29 cellular contexts compared by ENCODE assay signal in the genomic region with DNA sequence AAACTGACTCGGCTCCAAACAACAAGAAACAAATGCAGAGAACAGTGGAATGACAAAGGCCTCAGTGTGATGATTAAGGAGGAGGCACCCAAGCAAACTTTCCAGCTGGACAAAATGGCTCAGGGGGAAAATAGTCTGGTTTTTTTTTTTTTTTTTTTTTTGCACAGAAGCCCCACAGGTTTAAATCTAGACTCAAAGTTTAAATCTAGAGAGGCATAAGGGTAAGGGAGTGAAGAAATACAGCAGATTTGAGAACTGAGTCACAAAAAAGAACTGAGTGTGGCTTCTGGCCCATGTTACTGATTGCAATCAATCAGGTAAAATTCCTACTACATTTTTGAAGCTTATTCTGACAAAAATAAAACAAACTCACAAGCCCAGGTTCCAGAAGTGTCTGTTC.
"Had no signal": no experiment of that assay in that cellular context is flagged by ENCODE, and none has a peak within 500 bp of the region (broad histone marks: within the 10 kb centered on the region; RNA-seq: fewer than 3 reads in every experiment).

No MANE protein-coding gene starts in this region.

- H3K27ac Mint-ChIP-seq: naive thymus-derived CD4-positive, alpha-beta T cell; natural killer cell; nephron; progenitor cell of endocrine pancreas; stimulated activated effector memory CD8-positive, alpha-beta T cell treated with anti-CD3 and anti-CD28 coated beads, Interleukin-12 subunit alpha, Interleukin-12 subunit beta, amount 100 ng/mL, for 72 hours; stimulated activated naive B cell treated with anti-CD40 and anti-IgM and Interleukin-4, amounts not matched to agents 10 μg/mL and 1 μg/mL and 100 μg/mL, for 72 hours; stimulated activated naive CD8-positive, alpha-beta T cell treated with anti-CD3 and anti-CD28 coated beads, Interleukin-15, Interleukin-2, amounts not matched to agents 100 ng/mL and 50 ng/mL, for 24 hours had no signal

- H3K9me3 ChIP-seq: neutrophil, pancreas, psoas muscle, right lobe of liver, sigmoid colon, stomach, suprapubic skin, testis, tibial artery, transverse colon, upper lobe of left lung, vagina had no signal

- DNase-seq: naive thymus-derived CD4-positive, alpha-beta T cell; natural killer cell; nucleus accumbens; pancreas; posterior cingulate gyrus; psoas muscle; right cardiac atrium; right lobe of liver; sigmoid colon; small intestine; stimulated activated CD4-positive, alpha-beta T cell treated with anti-CD3 and anti-CD28 coated beads, Interleukin-15, amount 100 ng/mL, for 24 hours; stimulated activated CD4-positive, alpha-beta T cell treated with anti-CD3 and anti-CD28 coated beads, Interleukin-2, amount 100 ng/mL, for 24 hours; stimulated activated CD4-positive, alpha-beta T cell treated with anti-CD3 and anti-CD28 coated beads, Interleukin-2, amount 100 ng/mL, for 48 hours; stimulated activated CD4-positive, alpha-beta T cell treated with anti-CD3 and anti-CD28 coated beads, Interleukin-4, amount 100 ng/mL, for 24 hours; stimulated activated naive B cell treated with anti-CD40 and anti-IgM and Interleukin-4, amounts not matched to agents 10 μg/mL and 1 μg/mL and 100 μg/mL, for 72 hours; stimulated activated naive CD4-positive, alpha-beta T cell treated with Interleukin-2 at 50 U/mL for 16 hours; stomach; testis; tibial artery; transverse colon; upper lobe of left lung had no signal

- H3K9me3 Mint-ChIP-seq: natural killer cell; nephron; neural crest cell; stimulated activated effector memory CD8-positive, alpha-beta T cell treated with anti-CD3 and anti-CD28 coated beads, Interleukin-12 subunit alpha, Interleukin-12 subunit beta, amount 100 ng/mL, for 72 hours; stimulated activated naive B cell treated with anti-CD40 and anti-IgM and Interleukin-4, amounts not matched to agents 10 μg/mL and 1 μg/mL and 100 μg/mL, for 72 hours; stimulated activated naive CD8-positive, alpha-beta T cell treated with anti-CD3 and anti-CD28 coated beads, Interleukin-15, Interleukin-2, amounts not matched to agents 100 ng/mL and 50 ng/mL, for 24 hours had no signal

- ATAC-seq: naive thymus-derived CD4-positive, alpha-beta T cell; natural killer cell; pancreas; psoas muscle; right cardiac atrium; right lobe of liver; stimulated activated effector memory CD8-positive, alpha-beta T cell treated with anti-CD3 and anti-CD28 coated beads, Interleukin-12 subunit alpha, Interleukin-12 subunit beta, amount 100 ng/mL, for 72 hours; stimulated activated naive B cell treated with anti-CD40 and anti-IgM and Interleukin-4, amounts not matched to agents 10 μg/mL and 1 μg/mL and 100 μg/mL, for 72 hours had no signal

- H3K27me3 ChIP-seq: neutrophil, pancreas, right lobe of liver, sigmoid colon, stomach, suprapubic skin, testis, tibial artery, transverse colon, upper lobe of left lung, vagina had no signal

- H3K4me1 Mint-ChIP-seq: nephron; stimulated activated effector memory CD8-positive, alpha-beta T cell treated with anti-CD3 and anti-CD28 coated beads, Interleukin-12 subunit alpha, Interleukin-12 subunit beta, amount 100 ng/mL, for 72 hours had no signal

- H3K4me3 Mint-ChIP-seq: naive thymus-derived CD4-positive, alpha-beta T cell; natural killer cell; nephron; neural crest cell; stimulated activated effector memory CD8-positive, alpha-beta T cell treated with anti-CD3 and anti-CD28 coated beads, Interleukin-12 subunit alpha, Interleukin-12 subunit beta, amount 100 ng/mL, for 72 hours; stimulated activated naive B cell treated with anti-CD40 and anti-IgM and Interleukin-4, amounts not matched to agents 10 μg/mL and 1 μg/mL and 100 μg/mL, for 72 hours; stimulated activated naive CD8-positive, alpha-beta T cell treated with anti-CD3 and anti-CD28 coated beads, Interleukin-15, Interleukin-2, amounts not matched to agents 100 ng/mL and 50 ng/mL, for 24 hours had no signal

- H3K4me3 ChIP-seq: pancreas, psoas muscle, right lobe of liver, sigmoid colon, stomach, suprapubic skin, testis, tibial artery, transverse colon, upper lobe of left lung, vagina had no signal

- H3K4me1 ChIP-seq: pancreas, right lobe of liver, stomach, suprapubic skin, tibial artery, transverse colon, vagina had no signal

- H3K27ac ChIP-seq: neutrophil, pancreas, psoas muscle, right lobe of liver, sigmoid colon, stomach, suprapubic skin, testis, tibial artery, transverse colon, upper lobe of left lung, vagina had no signal

- H3K27me3 Mint-ChIP-seq: naive thymus-derived CD4-positive, alpha-beta T cell; progenitor cell of endocrine pancreas; stimulated activated naive B cell treated with anti-CD40 and anti-IgM and Interleukin-4, amounts not matched to agents 10 μg/mL and 1 μg/mL and 100 μg/mL, for 72 hours; stimulated activated naive CD8-positive, alpha-beta T cell treated with anti-CD3 and anti-CD28 coated beads, Interleukin-15, Interleukin-2, amounts not matched to agents 100 ng/mL and 50 ng/mL, for 24 hours had no signal
